In genomic region chr3:194988495-194989165, GRCh38 we compare ENCODE assay signal across 23 cellular contexts.
DNase-seq lines count a peak whose midpoint lies in the region; ATAC-seq and TF ChIP-seq lines count a peak whose summit lies in the region.
"Had no signal": no experiment of that assay in that cellular context is flagged by ENCODE, and none has a peak within 500 bp of the region (broad histone marks: within the 10 kb centered on the region; RNA-seq: fewer than 3 reads in every experiment).

No MANE protein-coding gene starts in this region.

- no peak for ATAC-seq in activated CD8-positive, alpha-beta T cell treated with anti-CD3 and anti-CD28 coated beads, Interleukin-2, amount 10 ng/mL, durations not matched to agents 7 days and 5 days
- no peak for ATAC-seq in activated CD8-positive, alpha-beta T cell treated with anti-CD3 and anti-CD28 coated beads for 36 hours
- ATAC-seq in body of pancreas: no peak
- no peak for ATAC-seq in GM18873 (IDR thresholded peaks at IDR 0.05; ENCODE audit: low FRiP score, unreplicated experiment)
- ATAC-seq: Panc1, SK-N-SH treated with all-trans-retinoic acid at 6 μM for 48 hours had no signal

- intact Hi-C loops in activated CD8-positive, alpha-beta T cell treated with anti-CD3 and anti-CD28 coated beads for 36 hours (cut with micrococcal nuclease): no loop called here
- intact Hi-C loops in activated CD4-positive, alpha-beta memory T cell treated with anti-CD3 and anti-CD28 coated beads for 36 hours (cut with micrococcal nuclease): no loop called here
- intact Hi-C loops in body of pancreas (cut with DNase I): no loop called here

- CTCF ChIA-PET in activated CD8-positive, alpha-beta T cell treated with anti-CD3 and anti-CD28 coated beads, Interleukin-2, amount 10 ng/mL, durations not matched to agents 7 days and 5 days (lab: Charles Lee): no interaction called here
- CTCF ChIA-PET in activated CD8-positive, alpha-beta T cell treated with anti-CD3 and anti-CD28 coated beads for 36 hours (lab: Charles Lee): interaction anchor here (1.6 kb wide), 1 partner anchor 118 kb away, joined by 6 read pairs; no protein-coding TSS in a partner anchor
- CTCF ChIA-PET in activated CD4-positive, alpha-beta memory T cell treated with anti-CD3 and anti-CD28 coated beads for 36 hours (lab: Charles Lee): no interaction called here

- no peaks in the 10 kb centered on the region for H3K9me3 ChIP-seq in SJSA1 (replicated peaks)
- no peaks in the 10 kb centered on the region for H3K9me3 ChIP-seq in body of pancreas
- H3K9me3 ChIP-seq: BLaER1, Caco-2 had no signal

- no peak overlapping the region for H3K4me3 ChIP-seq in SJSA1
- H3K4me3 ChIP-seq in body of pancreas: no peak overlapping the region
- H3K4me3 ChIP-seq: BLaER1 had no signal

- TF ChIP-seq POLR2A in body of pancreas (IDR thresholded peaks at IDR 0.05): no peak

- no peak for TF ChIP-seq CTCF in activated CD8-positive, alpha-beta T cell treated with anti-CD3 and anti-CD28 coated beads for 36 hours (IDR thresholded peaks at IDR 0.05)
- TF ChIP-seq CTCF in body of pancreas (IDR thresholded peaks at IDR 0.05): no peak

- peaks cover 13% of the 10 kb centered on the region for H3K27me3 Mint-ChIP-seq in activated CD8-positive, alpha-beta T cell treated with anti-CD3 and anti-CD28 coated beads, Interleukin-2, amount 10 ng/mL, durations not matched to agents 7 days and 5 days (ENCODE audit: low read depth)
- H3K27me3 Mint-ChIP-seq in activated CD8-positive, alpha-beta T cell treated with anti-CD3 and anti-CD28 coated beads for 36 hours: peaks cover 9% of the 10 kb centered on the region
- peaks cover 13% of the 10 kb centered on the region for H3K27me3 Mint-ChIP-seq in activated CD4-positive, alpha-beta memory T cell treated with anti-CD3 and anti-CD28 coated beads for 36 hours

- POLR2A ChIA-PET in activated CD8-positive, alpha-beta T cell treated with anti-CD3 and anti-CD28 coated beads, Interleukin-2, amount 10 ng/mL, durations not matched to agents 7 days and 5 days (lab: Charles Lee): no interaction called here
- POLR2A ChIA-PET in activated CD8-positive, alpha-beta T cell treated with anti-CD3 and anti-CD28 coated beads for 36 hours (lab: Charles Lee): no interaction called here
- POLR2A ChIA-PET in activated CD4-positive, alpha-beta memory T cell treated with anti-CD3 and anti-CD28 coated beads for 36 hours (lab: Charles Lee): no interaction called here

- peaks cover 19% of the 10 kb centered on the region for H3K4me1 ChIP-seq in SJSA1 (replicated peaks)
- peaks cover 6% of the 10 kb centered on the region for H3K4me1 ChIP-seq in body of pancreas
- H3K4me1 ChIP-seq: Caco-2 had no signal

- no peaks in the 10 kb centered on the region for H3K4me1 Mint-ChIP-seq in activated CD8-positive, alpha-beta T cell treated with anti-CD3 and anti-CD28 coated beads, Interleukin-2, amount 10 ng/mL, durations not matched to agents 7 days and 5 days (ENCODE audit: low read depth)
- no peaks in the 10 kb centered on the region for H3K4me1 Mint-ChIP-seq in activated CD8-positive, alpha-beta T cell treated with anti-CD3 and anti-CD28 coated beads for 36 hours (ENCODE audit: low read depth)
- no peaks in the 10 kb centered on the region for H3K4me1 Mint-ChIP-seq in activated CD4-positive, alpha-beta memory T cell treated with anti-CD3 and anti-CD28 coated beads for 36 hours (ENCODE audit: low read depth)

- WGBS in body of pancreas, 2 donors: 64 to 67% methylated on average over 8 of the region's 8 CpGs

- no peaks in the 10 kb centered on the region for H3K9me3 Mint-ChIP-seq in activated CD8-positive, alpha-beta T cell treated with anti-CD3 and anti-CD28 coated beads, Interleukin-2, amount 10 ng/mL, durations not matched to agents 7 days and 5 days (ENCODE audit: insufficient read depth)
- H3K9me3 Mint-ChIP-seq in activated CD8-positive, alpha-beta T cell treated with anti-CD3 and anti-CD28 coated beads for 36 hours: no peaks in the 10 kb centered on the region
- H3K9me3 Mint-ChIP-seq in activated CD4-positive, alpha-beta memory T cell treated with anti-CD3 and anti-CD28 coated beads for 36 hours: no peaks in the 10 kb centered on the region

- no peaks in the 10 kb centered on the region for H3K27me3 ChIP-seq in SJSA1 (replicated peaks)
- no peaks in the 10 kb centered on the region for H3K27me3 ChIP-seq in body of pancreas
- H3K27me3 ChIP-seq: BLaER1 had no signal

- peak; percentile 13 for DNase-seq in activated CD8-positive, alpha-beta T cell treated with anti-CD3 and anti-CD28 coated beads, Interleukin-2, amount 10 ng/mL, durations not matched to agents 7 days and 5 days
- no peak for DNase-seq in activated CD8-positive, alpha-beta T cell treated with anti-CD3 and anti-CD28 coated beads for 36 hours
- DNase-seq in SJSA1 (ENCODE audit: low read depth in 1 of 2, low spot score in 2 of 2) (peak; percentile 38 to 58), kidney tubule cell (ENCODE audit: low spot score) (peak; percentile 28), ureter (ENCODE audit: low spot score) (peak; percentile 34), body of pancreas (no peak)
- DNase-seq in activated CD4-positive, alpha-beta memory T cell treated with anti-CD3 and anti-CD28 coated beads for 36 hours: no peak
- DNase-seq: ACHN; Caco-2; CD4-positive, alpha-beta memory T cell; KBM-7; NCI-H1092 treated with DMSO at 0.1 percent for 48 hours; NCI-H1436 treated with DMSO at 0.1 percent for 48 hours; NCI-H1930; NCI-H2227 treated with DMSO at 0.1 percent for 48 hours; NCI-H524; NCI-H774; SIG-M5 had no signal

- H3K36me3 Mint-ChIP-seq in activated CD8-positive, alpha-beta T cell treated with anti-CD3 and anti-CD28 coated beads, Interleukin-2, amount 10 ng/mL, durations not matched to agents 7 days and 5 days (ENCODE audit: low read depth): no peaks in the 10 kb centered on the region
- H3K36me3 Mint-ChIP-seq in activated CD8-positive, alpha-beta T cell treated with anti-CD3 and anti-CD28 coated beads for 36 hours (ENCODE audit: low read depth): no peaks in the 10 kb centered on the region
- H3K36me3 Mint-ChIP-seq in activated CD4-positive, alpha-beta memory T cell treated with anti-CD3 and anti-CD28 coated beads for 36 hours: no peaks in the 10 kb centered on the region
- H3K36me3 Mint-ChIP-seq: CD4-positive, alpha-beta memory T cell had no signal

- H3K36me3 ChIP-seq in SJSA1 (no peaks in the 10 kb centered on the region), body of pancreas (replicated peaks in 1 of 2; ENCODE audit: insufficient read depth in 1 of 2, low read depth in 2 of 2) (no peaks in the 10 kb centered on the region)
- H3K36me3 ChIP-seq: BLaER1 had no signal

- H3K27ac ChIP-seq in SJSA1 (peak overlapping the region; percentile 44; the same call in 1 of the 2 replicates), body of pancreas (no peak overlapping the region)
- H3K27ac ChIP-seq: 22Rv1, BLaER1 had no signal

- H3K27ac Mint-ChIP-seq in activated CD8-positive, alpha-beta T cell treated with anti-CD3 and anti-CD28 coated beads, Interleukin-2, amount 10 ng/mL, durations not matched to agents 7 days and 5 days: no peak overlapping the region
- no peak overlapping the region for H3K27ac Mint-ChIP-seq in activated CD8-positive, alpha-beta T cell treated with anti-CD3 and anti-CD28 coated beads for 36 hours
- H3K27ac Mint-ChIP-seq in activated CD4-positive, alpha-beta memory T cell treated with anti-CD3 and anti-CD28 coated beads for 36 hours: no peak overlapping the region
- H3K27ac Mint-ChIP-seq: CD4-positive, alpha-beta memory T cell had no signal

- no peak overlapping the region for H3K4me3 Mint-ChIP-seq in activated CD8-positive, alpha-beta T cell treated with anti-CD3 and anti-CD28 coated beads, Interleukin-2, amount 10 ng/mL, durations not matched to agents 7 days and 5 days
- H3K4me3 Mint-ChIP-seq in activated CD8-positive, alpha-beta T cell treated with anti-CD3 and anti-CD28 coated beads for 36 hours: no peak overlapping the region
- H3K4me3 Mint-ChIP-seq in activated CD4-positive, alpha-beta memory T cell treated with anti-CD3 and anti-CD28 coated beads for 36 hours: no peak overlapping the region
- H3K4me3 Mint-ChIP-seq: CD4-positive, alpha-beta memory T cell had no signal

Comparison
In these comparisons a context has a peak if more than half of its experiments do, and no peak if none do; other contexts are left out.
1. DNase-seq: peak in activated CD8-positive, alpha-beta T cell treated with anti-CD3 and anti-CD28 coated beads, Interleukin-2, amount 10 ng/mL, durations not matched to agents 7 days and 5 days (single experiment), SJSA1 (2 of 2), kidney tubule cell (single experiment) and ureter (single experiment); none in activated CD8-positive, alpha-beta T cell treated with anti-CD3 and anti-CD28 coated beads for 36 hours (single experiment), activated CD4-positive, alpha-beta memory T cell treated with anti-CD3 and anti-CD28 coated beads for 36 hours (single experiment) and body of pancreas (0 of 4).